1 cellular context compared by ENCODE assay signal in genomic region chr14:69877492-69877891, GRCh38.
TF ChIP-seq lines count a peak whose summit lies in the region.

No MANE protein-coding gene starts in this region.

TF ChIP-seq in K562, 482 proteins besides CTCF, POLR2A, EP300 and RAD21:
- TF ChIP-seq, protein P1, sequence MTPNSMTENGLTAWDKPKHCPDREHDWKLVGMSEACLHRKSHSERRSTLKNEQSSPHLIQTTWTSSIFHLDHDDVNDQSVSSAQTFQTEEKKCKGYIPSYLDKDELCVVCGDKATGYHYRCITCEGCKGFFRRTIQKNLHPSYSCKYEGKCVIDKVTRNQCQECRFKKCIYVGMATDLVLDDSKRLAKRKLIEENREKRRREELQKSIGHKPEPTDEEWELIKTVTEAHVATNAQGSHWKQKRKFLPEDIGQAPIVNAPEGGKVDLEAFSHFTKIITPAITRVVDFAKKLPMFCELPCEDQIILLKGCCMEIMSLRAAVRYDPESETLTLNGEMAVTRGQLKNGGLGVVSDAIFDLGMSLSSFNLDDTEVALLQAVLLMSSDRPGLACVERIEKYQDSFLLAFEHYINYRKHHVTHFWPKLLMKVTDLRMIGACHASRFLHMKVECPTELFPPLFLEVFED (CRISPR knock-in tag; conservative IDR thresholded peaks at IDR 0.05), result no peak
- no peak for TF ChIP-seq ZBTB9 (CRISPR knock-in tag; IDR thresholded peaks at IDR 0.05)
- TF ChIP-seq RAD51 (IDR thresholded peaks at IDR 0.05; ENCODE audit: borderline replicate concordance, low read depth), result no peak
- TF ChIP-seq SRSF9 (IDR thresholded peaks at IDR 0.05; ENCODE audit: borderline replicate concordance, low read depth, low read length), result no peak
- no peak for TF ChIP-seq SMAD3 (CRISPR knock-in tag; conservative IDR thresholded peaks at IDR 0.05)
- no peak for TF ChIP-seq ZNF24 (IDR thresholded peaks at IDR 0.05)
- no peak for TF ChIP-seq HDAC8 (tag; IDR thresholded peaks at IDR 0.05)
- TF ChIP-seq MTF1 (CRISPR knock-in tag; IDR thresholded peaks at IDR 0.05; ENCODE audit: borderline replicate concordance), result no peak
